ENCODE assay signal across 31 cellular contexts in the genomic region with DNA sequence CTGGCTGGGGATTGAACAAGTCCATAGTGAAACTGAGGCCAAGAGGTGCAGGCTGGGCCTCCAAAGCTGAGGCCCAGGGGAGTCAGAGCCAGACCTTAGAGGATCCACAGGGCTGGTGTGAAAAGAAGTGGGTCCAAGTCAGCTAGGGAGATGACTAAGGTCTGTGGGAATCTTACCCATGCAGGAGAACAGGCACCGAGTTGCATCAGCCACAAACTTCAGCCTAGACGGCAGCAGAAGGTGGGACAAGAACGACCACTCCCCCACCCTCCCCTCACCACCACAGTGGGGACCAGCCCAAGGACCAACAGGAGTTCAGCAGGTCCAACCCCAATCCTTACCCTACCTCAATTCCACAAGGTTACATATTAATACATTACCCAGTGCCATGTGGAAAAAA.
"Had no signal": no experiment of that assay in that cellular context is flagged by ENCODE, and none has a peak within 500 bp of the region (broad histone marks: within the 10 kb centered on the region; RNA-seq: fewer than 3 reads in every experiment).

No MANE protein-coding gene starts in this region.

- FAIRE-seq: colon had no signal

- H3K27me3 ChIP-seq: body of pancreas, esophagus muscularis mucosa, foreskin keratinocyte, gastrocnemius medialis had no signal

- DNase-seq: activated B cell treated with CpG ODN at 0.5 μM for 24 hours; activated CD4-positive, alpha-beta T cell treated with anti-CD3 and anti-CD28 coated beads for 48 hours; activated CD4-positive, alpha-beta T cell treated with anti-CD3 and anti-CD28 coated beads, Interleukin-2, amount 50 U/mL, for 1 hour; activated CD4-positive, alpha-beta T cell treated with anti-CD3 and anti-CD28 coated beads, Interleukin-2, amount 50 U/mL, for 48 hours; activated CD8-positive, alpha-beta memory T cell treated with anti-CD3 and anti-CD28 coated beads for 24 hours; activated CD8-positive, alpha-beta T cell treated with anti-CD3 and anti-CD28 coated beads for 36 hours; activated effector memory CD4-positive, alpha-beta T cell treated with Interleukin-2 at 50 U/mL for 16 hours; activated gamma-delta T cell treated with Interleukin-2 at 50 U/mL for 16 hours; activated naive CD4-positive, alpha-beta T cell treated with anti-CD3 and anti-CD28 coated beads, Interleukin-2, amount 50 U/mL, for 16 hours; activated naive CD4-positive, alpha-beta T cell treated with Interleukin-2 at 50 U/mL for 16 hours; activated T-cell treated with anti-CD3 and anti-CD28 coated beads, Interleukin-2, amount 50 U/mL, for 4 hours; amniotic stem cell; anterior cingulate cortex; body of pancreas; caudate nucleus; cortex of kidney; dermis blood vessel endothelial cell; effector CD4-positive, alpha-beta T cell; effector memory CD8-positive, alpha-beta T cell; erythroblast; foreskin keratinocyte; gastrocnemius medialis; glutamatergic neuron; T-helper 1 cell; T-helper 17 cell; T1000; WERI-Rb-1 had no signal

- H3K36me3 ChIP-seq: esophagus muscularis mucosa, gastrocnemius medialis, WERI-Rb-1 had no signal

- H3K4me3 ChIP-seq: body of pancreas, esophagus muscularis mucosa, gastrocnemius medialis had no signal

- ATAC-seq: activated CD4-positive, CD25-positive, alpha-beta regulatory T cell treated with anti-CD3 and anti-CD28 coated beads, Interleukin-2, amount 50 U/mL, for 24 hours; activated CD8-positive, alpha-beta T cell treated with anti-CD3 and anti-CD28 coated beads for 36 hours; activated T-cell treated with anti-CD3 and anti-CD28 coated beads, Interleukin-2, amount 50 U/mL, for 4 hours; activated T-helper 17 cell treated with anti-CD3 and anti-CD28 coated beads, Interleukin-2, amount 50 U/mL, for 72 hours; body of pancreas; effector memory CD8-positive, alpha-beta T cell; foreskin keratinocyte; gastrocnemius medialis; T-helper 17 cell had no signal

- H3K9me3 ChIP-seq: body of pancreas, esophagus muscularis mucosa, gastrocnemius medialis had no signal

- H3K27ac ChIP-seq: body of pancreas, esophagus muscularis mucosa, foreskin keratinocyte, gastrocnemius medialis, WERI-Rb-1 had no signal

- H3K4me1 ChIP-seq: body of pancreas, esophagus muscularis mucosa, foreskin keratinocyte, gastrocnemius medialis had no signal
